Comparison of ENCODE assay signal across 20 cellular contexts in the genomic region with DNA sequence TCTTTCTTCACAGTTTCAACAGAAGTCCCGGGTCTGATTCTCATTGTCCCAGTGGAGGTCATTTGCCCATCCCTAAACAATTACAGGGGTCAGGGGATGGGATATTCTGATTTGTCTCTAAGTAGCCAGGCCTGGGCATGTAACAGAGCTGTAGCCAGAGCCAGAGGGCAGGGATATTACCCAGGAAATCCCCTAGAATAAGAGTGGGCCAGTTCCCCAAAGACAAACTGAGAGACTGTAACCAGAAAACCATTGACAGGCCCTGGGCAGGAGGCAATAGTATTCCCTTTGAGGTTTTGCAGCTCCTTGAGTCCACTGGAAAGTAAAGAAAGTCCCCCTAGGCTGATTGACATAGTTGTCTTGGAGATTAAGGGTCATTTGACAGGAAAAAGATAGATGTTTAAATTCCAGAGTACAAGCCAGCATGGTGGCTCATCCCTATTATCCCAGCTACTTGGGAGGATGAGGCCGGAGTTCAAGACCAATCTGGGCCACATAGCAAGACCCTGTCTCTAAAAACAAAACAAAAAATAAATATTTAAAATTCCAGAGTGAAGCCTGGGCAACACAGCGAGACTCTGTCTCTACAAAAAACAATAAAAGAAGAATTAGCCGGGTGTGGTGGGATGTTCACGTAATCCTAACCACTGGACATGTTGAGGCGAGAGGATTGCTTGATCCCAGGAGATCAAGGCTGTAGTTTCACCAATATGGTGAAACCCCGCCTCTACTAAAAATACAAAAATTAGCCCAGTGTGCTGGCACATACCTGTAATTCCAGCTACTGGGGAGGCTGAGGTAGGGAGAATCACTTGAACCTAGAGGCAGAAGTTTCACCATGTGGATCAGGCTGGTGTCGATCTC. TPM values are rescaled to one million over a fixed set of nuclear protein-coding genes. Genes with fewer than 3 reads are reported as not detected.
DNase-seq lines count a peak whose midpoint lies in the region; ATAC-seq and TF ChIP-seq lines count a peak whose summit lies in the region.
"Had no signal": no experiment of that assay in that cellular context is flagged by ENCODE, and none has a peak within 500 bp of the region (broad histone marks: within the 10 kb centered on the region; RNA-seq: fewer than 3 reads in every experiment).

No MANE protein-coding gene starts in this region.

- CTCF ChIA-PET in activated B cell treated with CpG ODN at 0.5 μM for 24 hours (lab: Charles Lee): interaction anchor here (1.6 kb wide), 1 partner anchor 34 kb away, joined by 4 read pairs; no protein-coding TSS in a partner anchor

- H3K4me3 Mint-ChIP-seq in natural killer cell (peak overlapping the region; percentile 53), activated B cell treated with CpG ODN at 0.5 μM for 24 hours (peak overlapping the region; percentile 32)
- H3K4me3 Mint-ChIP-seq in natural killer cell treated with Interleukin-12 subunit alpha and Interleukin-12 subunit beta and Interleukin-15 and Interleukin-18, amount 100 ng/mL, for 72 hours: no peak overlapping the region

- POLR2A ChIA-PET in activated B cell treated with CpG ODN at 0.5 μM for 24 hours (lab: Charles Lee): interaction anchor here (0.9 to 2.8 kb wide), 2 partner anchors 21 to 61 kb away, joined by 5 to 17 read pairs; partner anchors contain the start of genes ALKBH6 and THAP8

- DNase-seq in natural killer cell (no peak), activated B cell treated with CpG ODN at 0.5 μM for 24 hours (no peak), epithelial cell of prostate (ENCODE audit: low read depth, low spot score) (peak; percentile 39), DMS 273 (lab: John Stamatoyannopoulos, UW; ENCODE audit: unreplicated experiment) (no peak), dermis blood vessel endothelial cell (no peak)
- DNase-seq in natural killer cell treated with Interleukin-12 subunit alpha and Interleukin-12 subunit beta and Interleukin-15 and Interleukin-18, amount 100 ng/mL, for 72 hours (ENCODE audit: low spot score): no peak
- no peak for DNase-seq in activated CD4-positive, alpha-beta T cell treated with anti-CD3 and anti-CD28 coated beads for 4 hours
- DNase-seq: activated CD4-positive, CD25-positive, alpha-beta regulatory T cell treated with anti-CD3 and anti-CD28 coated beads, Interleukin-2, amount 50 U/mL, for 72 hours; activated effector memory CD4-positive, alpha-beta T cell treated with Interleukin-2 at 50 U/mL for 16 hours; amniotic stem cell; esophagus squamous epithelium; KBM-7; NCI-H146; NCI-H526 had no signal

- peak overlapping the region; percentile 8 for H3K27ac ChIP-seq in epithelial cell of prostate
- H3K27ac ChIP-seq: suprapubic skin had no signal

- H3K27ac Mint-ChIP-seq in natural killer cell (peak overlapping the region in 1 of 2 donors; percentile 24), activated B cell treated with CpG ODN at 0.5 μM for 24 hours (no peak overlapping the region)
- H3K27ac Mint-ChIP-seq in natural killer cell treated with Interleukin-12 subunit alpha and Interleukin-12 subunit beta and Interleukin-15 and Interleukin-18, amount 100 ng/mL, for 72 hours: no peak overlapping the region
- H3K27ac Mint-ChIP-seq: memory B cell had no signal

- intact Hi-C loops in natural killer cell (cut with micrococcal nuclease) (loop anchor here (10.0 kb wide), 1 partner anchor 122 kb away; the partner anchor contains the start of genes OVOL3, POLR2I and TBCB), activated B cell treated with CpG ODN at 0.5 μM for 24 hours (cut with micrococcal nuclease) (no loop called here)

- no peak for ATAC-seq in natural killer cell
- ATAC-seq in natural killer cell treated with Interleukin-12 subunit alpha and Interleukin-12 subunit beta and Interleukin-15 and Interleukin-18, amount 100 ng/mL, for 72 hours: no peak
- no peak for ATAC-seq in activated B cell treated with CpG ODN at 0.5 μM for 24 hours (ENCODE audit: low read depth)
- ATAC-seq in GM21381 (IDR thresholded peaks at IDR 0.05; ENCODE audit: unreplicated experiment): no peak
- ATAC-seq: stimulated activated effector memory CD8-positive, alpha-beta T cell treated with anti-CD3 and anti-CD28 coated beads, Interleukin-12 subunit alpha, Interleukin-12 subunit beta, amount 100 ng/mL, for 72 hours had no signal

- H3K36me3 Mint-ChIP-seq in natural killer cell (no peaks in the 10 kb centered on the region), activated B cell treated with CpG ODN at 0.5 μM for 24 hours (ENCODE audit: low read depth) (peaks cover 13% of the 10 kb centered on the region)
- no peaks in the 10 kb centered on the region for H3K36me3 Mint-ChIP-seq in natural killer cell treated with Interleukin-12 subunit alpha and Interleukin-12 subunit beta and Interleukin-15 and Interleukin-18, amount 100 ng/mL, for 72 hours

- H3K27me3 Mint-ChIP-seq in natural killer cell (ENCODE audit: low read depth in 2 of 2) (peaks cover 3 to 7% of the 10 kb centered on the region in 2 donors), activated B cell treated with CpG ODN at 0.5 μM for 24 hours (no peaks in the 10 kb centered on the region)
- peaks cover 0 to 5% of the 10 kb centered on the region in 2 donors for H3K27me3 Mint-ChIP-seq in natural killer cell treated with Interleukin-12 subunit alpha and Interleukin-12 subunit beta and Interleukin-15 and Interleukin-18, amount 100 ng/mL, for 72 hours
- H3K27me3 Mint-ChIP-seq: memory B cell had no signal

- no peak for TF ChIP-seq CTCF in natural killer cell (IDR thresholded peaks at IDR 0.05)
- no peak for TF ChIP-seq CTCF in activated B cell treated with CpG ODN at 0.5 μM for 24 hours (IDR thresholded peaks at IDR 0.05)

- peaks cover 12 to 30% of the 10 kb centered on the region in 2 donors for H3K4me1 Mint-ChIP-seq in natural killer cell
- H3K4me1 Mint-ChIP-seq in natural killer cell treated with Interleukin-12 subunit alpha and Interleukin-12 subunit beta and Interleukin-15 and Interleukin-18, amount 100 ng/mL, for 72 hours (ENCODE audit: low read depth in 2 of 2): peaks cover 17 to 28% of the 10 kb centered on the region in 2 donors
- peaks cover 31% of the 10 kb centered on the region for H3K4me1 Mint-ChIP-seq in activated B cell treated with CpG ODN at 0.5 μM for 24 hours

- H3K9me3 Mint-ChIP-seq in natural killer cell (no peaks in the 10 kb centered on the region), activated B cell treated with CpG ODN at 0.5 μM for 24 hours (no peaks in the 10 kb centered on the region)
- H3K9me3 Mint-ChIP-seq in natural killer cell treated with Interleukin-12 subunit alpha and Interleukin-12 subunit beta and Interleukin-15 and Interleukin-18, amount 100 ng/mL, for 72 hours: no peaks in the 10 kb centered on the region
- H3K9me3 Mint-ChIP-seq: central memory CD8-positive, alpha-beta T cell; memory B cell; stimulated activated effector memory CD8-positive, alpha-beta T cell treated with anti-CD3 and anti-CD28 coated beads, Interleukin-12 subunit alpha, Interleukin-12 subunit beta, amount 100 ng/mL, for 72 hours had no signal

RNA-seq across cellular contexts. Expression of gene SDHAF1, which starts 1.9 kb away (rescaled TPM):
- total RNA-seq in natural killer cell (10 to 100 TPM in 2 of 3 donors, 1 to 10 TPM in 1; 9.2 to 12.1 (median 10.5) TPM), activated B cell treated with CpG ODN at 0.5 μM for 24 hours (20.3 and 21.9 TPM in 2 replicates), dermis blood vessel endothelial cell (10.1 and 19.6 TPM in 2 replicates)
- total RNA-seq in natural killer cell treated with Interleukin-12 subunit alpha and Interleukin-12 subunit beta and Interleukin-15 and Interleukin-18, amount 100 ng/mL, for 72 hours: 10 to 100 TPM; 17.6 to 21.4 TPM

RNA-seq across cellular contexts. Expression of gene SYNE4, which starts 15.5 kb away (rescaled TPM):
- total RNA-seq in natural killer cell (1 to 10 TPM in 2 of 3 donors, under 1 TPM in 1; 0.41 to 2.6 (median 1.5) TPM), activated B cell treated with CpG ODN at 0.5 μM for 24 hours (2.1 and 3.7 TPM in 2 replicates), dermis blood vessel endothelial cell (0.17 TPM in 1 of 2 replicates, not detected in the other)
- total RNA-seq in natural killer cell treated with Interleukin-12 subunit alpha and Interleukin-12 subunit beta and Interleukin-15 and Interleukin-18, amount 100 ng/mL, for 72 hours: 1 to 10 TPM; 3.0 to 4.5 TPM
- total RNA-seq: myocyte had no signal

RNA-seq across cellular contexts. Expression of gene ALKBH6, which starts 20.9 kb away (rescaled TPM):
- total RNA-seq in natural killer cell (10 to 100 TPM; 39.0 to 57.3 (median 48.1) TPM), activated B cell treated with CpG ODN at 0.5 μM for 24 hours (32.7 and 39.7 TPM in 2 replicates), dermis blood vessel endothelial cell (12.3 and 15.3 TPM in 2 replicates)
- 10 to 100 TPM; 64.5 to 68.1 TPM for total RNA-seq in natural killer cell treated with Interleukin-12 subunit alpha and Interleukin-12 subunit beta and Interleukin-15 and Interleukin-18, amount 100 ng/mL, for 72 hours

RNA-seq across cellular contexts. Expression of gene CLIP3, which starts 39.5 kb away (rescaled TPM):
- total RNA-seq in natural killer cell (1 to 10 TPM in 2 of 3 donors, under 1 TPM in 1; 0.33 to 2.1 (median 1.3) TPM), activated B cell treated with CpG ODN at 0.5 μM for 24 hours (0.20 and 0.62 TPM in 2 replicates), dermis blood vessel endothelial cell (6.7 and 7.8 TPM in 2 replicates)
- under 1 TPM; 0.76 to 0.78 TPM for total RNA-seq in natural killer cell treated with Interleukin-12 subunit alpha and Interleukin-12 subunit beta and Interleukin-15 and Interleukin-18, amount 100 ng/mL, for 72 hours

RNA-seq across cellular contexts. Expression of gene LRFN3, which starts 57.0 kb away (rescaled TPM):
- total RNA-seq in natural killer cell (1 to 10 TPM; 2.6 to 9.3 (median 3.2) TPM), activated B cell treated with CpG ODN at 0.5 μM for 24 hours (1.8 TPM in 2 replicates), dermis blood vessel endothelial cell (3.6 and 3.7 TPM in 2 replicates)
- 10 to 100 TPM in 1 of 2 donors, 1 to 10 TPM in 1; 4.6 to 10.6 TPM for total RNA-seq in natural killer cell treated with Interleukin-12 subunit alpha and Interleukin-12 subunit beta and Interleukin-15 and Interleukin-18, amount 100 ng/mL, for 72 hours
